8 cellular contexts compared by ENCODE assay signal in the genomic region with DNA sequence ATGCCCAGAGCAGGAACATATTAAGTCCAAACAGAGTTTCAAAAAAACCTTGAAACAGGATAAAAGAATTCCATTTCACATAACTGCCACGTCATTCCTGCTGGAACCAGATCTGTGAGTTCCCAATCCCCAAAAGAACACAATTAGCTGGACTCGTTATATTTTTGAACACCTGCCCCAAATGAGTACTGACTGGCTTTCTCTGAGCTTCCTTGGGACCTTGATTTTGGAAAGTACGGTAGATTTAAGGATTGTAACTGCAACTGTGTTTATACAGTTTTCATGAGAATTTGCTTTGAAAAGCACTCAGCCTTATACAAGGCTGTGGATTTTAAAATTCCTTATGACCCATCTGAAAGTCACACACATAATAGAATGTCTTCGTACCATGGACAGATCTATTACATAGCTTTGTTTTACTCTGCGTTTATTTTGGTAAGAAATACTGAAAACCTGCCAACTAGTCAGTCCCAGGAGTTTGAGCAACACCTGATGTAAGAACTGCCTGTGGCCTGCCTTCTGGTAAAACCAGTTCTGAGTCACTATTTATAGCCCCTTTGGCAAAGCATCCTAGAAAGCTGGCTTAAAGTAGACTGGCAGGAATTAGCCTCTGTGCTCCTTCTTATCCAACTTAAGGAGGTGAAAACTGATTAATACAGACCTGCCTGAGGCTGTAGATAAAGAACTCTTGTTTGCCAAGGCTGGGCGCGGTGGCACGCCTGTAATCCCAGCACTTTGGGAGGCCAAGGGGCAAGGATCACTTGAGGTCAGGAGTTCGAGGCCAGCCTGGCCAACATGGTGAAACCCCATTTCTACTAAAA. TPM values are rescaled to one million over a fixed set of nuclear protein-coding genes. Genes with fewer than 3 reads are reported as not detected.
A peak's percentile ranks its signal among the peaks of the same experiment; 100 is the strongest.
DNase-seq lines count a peak whose midpoint lies in the region; ATAC-seq and TF ChIP-seq lines count a peak whose summit lies in the region.

No MANE protein-coding gene starts in this region.

- POLR2A ChIA-PET in RWPE1 (lab: Yijun Ruan, JAX; ENCODE audit: low non-redundant PET) = no interaction called here

- H3K4me1 ChIP-seq in foreskin keratinocyte = peaks cover 4% of the 10 kb centered on the region
- H3K4me1 ChIP-seq in rectal smooth muscle tissue (ENCODE audit: control insufficient read depth, insufficient read depth, low read length) = peaks cover 16% of the 10 kb centered on the region

- peaks cover 2% of the 10 kb centered on the region for H3K36me3 ChIP-seq in rectal smooth muscle tissue (ENCODE audit: control insufficient read depth, insufficient read depth, low read length)

- peak; percentile 96 for ATAC-seq in foreskin keratinocyte
- no peak for ATAC-seq in HG02840 (IDR thresholded peaks at IDR 0.05; ENCODE audit: low FRiP score, unreplicated experiment)
- ATAC-seq in GM21737 (IDR thresholded peaks at IDR 0.05; ENCODE audit: unreplicated experiment) = no peak
- ATAC-seq in HG03378 (IDR thresholded peaks at IDR 0.05; ENCODE audit: unreplicated experiment) = no peak
- ATAC-seq in GM21619 (IDR thresholded peaks at IDR 0.05; ENCODE audit: unreplicated experiment) = no peak

- peak; percentile 94 for DNase-seq in H4 (ENCODE audit: low spot score)
- DNase-seq in RWPE1 (ENCODE audit: low spot score) = peak; percentile 88
- peak; percentile 91 for DNase-seq in foreskin keratinocyte

- H3K27me3 ChIP-seq in foreskin keratinocyte (peaks cover 84% of the 10 kb centered on the region), rectal smooth muscle tissue (ENCODE audit: control insufficient read depth, insufficient read depth, low read length) (no peaks in the 10 kb centered on the region)

- no peak overlapping the region for H3K9ac ChIP-seq in rectal smooth muscle tissue (ENCODE audit: low read length)

- peak overlapping the region; percentile 74 for H3K27ac ChIP-seq in RWPE1
- no peak overlapping the region for H3K27ac ChIP-seq in foreskin keratinocyte
- peak overlapping the region; percentile 65 for H3K27ac ChIP-seq in rectal smooth muscle tissue (ENCODE audit: low read depth, low read length)

- CTCF ChIA-PET in RWPE1 (lab: Yijun Ruan, JAX) = interaction anchor here (0.6 to 0.9 kb wide), 3 partner anchors 29 to 1305 kb away, joined by 4 to 8 read pairs (median 4); no protein-coding TSS in a partner anchor

- TF ChIP-seq CTCF in RWPE1 (conservative IDR thresholded peaks at IDR 0.05; ENCODE audit: low read depth) (no peak), foreskin keratinocyte (conservative IDR thresholded peaks at IDR 0.05) (no peak)

- no peak overlapping the region for H3K4me3 ChIP-seq in rectal smooth muscle tissue (ENCODE audit: low read length)

RNA-seq across cellular contexts. Expression of a gene that starts 48.1 kb away (rescaled TPM):
- 0.25 and 0.62 TPM in 2 replicates for total RNA-seq in H4 (2014; rRNA removed; shearing (Covaris generic))
- total RNA-seq in foreskin keratinocyte = 0.07 TPM in 1 of 2 replicates, not detected in the other
- polyA plus RNA-seq in foreskin keratinocyte = 0.02 TPM in 1 of 2 replicates, not detected in the other
